In the genomic region with DNA sequence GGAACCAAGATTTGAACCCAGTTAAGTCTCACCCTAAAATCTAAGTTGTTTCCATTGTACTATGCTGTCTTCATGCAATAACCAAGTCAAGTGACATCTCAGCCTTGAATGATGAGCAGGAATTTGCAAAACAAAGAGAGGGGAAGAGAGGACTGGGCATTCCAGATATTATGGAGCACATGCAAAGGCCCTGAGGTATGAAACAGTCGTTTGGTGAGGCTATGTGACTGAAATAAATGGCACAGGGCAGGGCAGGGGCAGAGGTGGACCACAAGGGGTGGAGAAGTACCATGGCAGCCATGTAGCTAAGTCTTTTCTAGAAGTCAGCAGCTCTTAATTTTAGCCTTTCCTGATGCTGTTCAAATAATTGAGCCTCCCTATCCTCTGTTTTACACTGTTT, we compare ENCODE assay signal across 1 cellular context.
TF ChIP-seq lines count a peak whose summit lies in the region.

No MANE protein-coding gene starts in this region.

TF ChIP-seq in IMR-90, 13 proteins besides CTCF, POLR2A, EP300 and RAD21:
- TF ChIP-seq CEBPB (IDR thresholded peaks at IDR 0.05; ENCODE audit: low read depth, low read length) (no peak), FOS (IDR thresholded peaks at IDR 0.05; ENCODE audit: low read depth, low read length) (no peak), RCOR1 (IDR thresholded peaks at IDR 0.05; ENCODE audit: insufficient replicate concordance, low read length) (no peak), MAFK (IDR thresholded peaks at IDR 0.05; ENCODE audit: low read depth, low read length) (no peak), SMC3 (IDR thresholded peaks at IDR 0.05; ENCODE audit: low read depth, low read length) (no peak), NFE2L2 (IDR thresholded peaks at IDR 0.05; ENCODE audit: low read depth, low read length) (no peak), RFX5 (IDR thresholded peaks at IDR 0.05; ENCODE audit: low read depth, low read length) (no peak), MXI1 (IDR thresholded peaks at IDR 0.05; ENCODE audit: borderline replicate concordance, low read depth, low read length) (no peak), BHLHE40 (IDR thresholded peaks at IDR 0.05; ENCODE audit: low read depth, low read length) (no peak), CHD1 (IDR thresholded peaks at IDR 0.05; ENCODE audit: low read depth, low read length) (no peak)
- TF ChIP-seq, protein P1, sequence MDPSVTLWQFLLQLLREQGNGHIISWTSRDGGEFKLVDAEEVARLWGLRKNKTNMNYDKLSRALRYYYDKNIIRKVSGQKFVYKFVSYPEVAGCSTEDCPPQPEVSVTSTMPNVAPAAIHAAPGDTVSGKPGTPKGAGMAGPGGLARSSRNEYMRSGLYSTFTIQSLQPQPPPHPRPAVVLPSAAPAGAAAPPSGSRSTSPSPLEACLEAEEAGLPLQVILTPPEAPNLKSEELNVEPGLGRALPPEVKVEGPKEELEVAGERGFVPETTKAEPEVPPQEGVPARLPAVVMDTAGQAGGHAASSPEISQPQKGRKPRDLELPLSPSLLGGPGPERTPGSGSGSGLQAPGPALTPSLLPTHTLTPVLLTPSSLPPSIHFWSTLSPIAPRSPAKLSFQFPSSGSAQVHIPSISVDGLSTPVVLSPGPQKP (IDR thresholded peaks at IDR 0.05; ENCODE audit: borderline replicate concordance, low read depth, low read length), result no peak
- TF ChIP-seq, protein P2, sequence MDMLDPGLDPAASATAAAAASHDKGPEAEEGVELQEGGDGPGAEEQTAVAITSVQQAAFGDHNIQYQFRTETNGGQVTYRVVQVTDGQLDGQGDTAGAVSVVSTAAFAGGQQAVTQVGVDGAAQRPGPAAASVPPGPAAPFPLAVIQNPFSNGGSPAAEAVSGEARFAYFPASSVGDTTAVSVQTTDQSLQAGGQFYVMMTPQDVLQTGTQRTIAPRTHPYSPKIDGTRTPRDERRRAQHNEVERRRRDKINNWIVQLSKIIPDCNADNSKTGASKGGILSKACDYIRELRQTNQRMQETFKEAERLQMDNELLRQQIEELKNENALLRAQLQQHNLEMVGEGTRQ (IDR thresholded peaks at IDR 0.05; ENCODE audit: low read depth, low read length), result no peak
